8 cellular contexts compared by ENCODE assay signal in the genomic region with DNA sequence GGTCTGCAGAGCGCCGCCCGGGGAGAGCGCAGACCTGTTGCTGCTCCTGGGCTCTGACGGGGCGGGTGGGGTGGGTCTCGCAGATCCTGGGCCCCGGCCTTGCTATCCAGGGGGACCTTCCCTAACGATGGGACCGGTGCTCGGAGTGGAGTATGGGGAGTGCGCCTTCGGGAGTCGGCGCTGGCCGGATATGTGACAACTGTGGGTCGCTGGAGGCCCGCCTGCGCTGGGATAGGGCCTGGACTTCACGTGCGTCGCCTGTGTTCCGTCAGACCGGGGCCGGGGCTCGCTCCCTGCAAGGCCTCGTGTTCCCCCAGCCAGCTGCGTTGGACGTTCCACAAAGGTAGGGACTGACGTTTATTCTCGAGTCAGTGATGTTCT. TPM values are rescaled to one million over a fixed set of nuclear protein-coding genes. Genes with fewer than 3 reads are reported as not detected.
DNase-seq lines count a peak whose midpoint lies in the region; TF ChIP-seq lines count a peak whose summit lies in the region.

No MANE protein-coding gene starts in this region.

- peak overlapping the region; percentile 70 for H3K4me3 ChIP-seq in osteoblast (ENCODE audit: insufficient read depth, low read length)

- peaks cover 4% of the 10 kb centered on the region for H3K4me1 ChIP-seq in osteoblast (ENCODE audit: insufficient read depth, low read length)

- H3K27ac ChIP-seq in osteoblast (ENCODE audit: low read depth, low read length) = no peak overlapping the region

- TF ChIP-seq CTCF in osteoblast (IDR thresholded peaks at IDR 0.05; ENCODE audit: extremely low read depth, low read depth, low read length) = no peak

- peaks cover 31% of the 10 kb centered on the region for H3K79me2 ChIP-seq in osteoblast (ENCODE audit: insufficient read depth, low read length)

- H3K4me2 ChIP-seq in osteoblast (ENCODE audit: insufficient read depth, low read length) = peak overlapping the region; percentile 63

- no peaks in the 10 kb centered on the region for H4K20me1 ChIP-seq in osteoblast (ENCODE audit: insufficient read depth, low read length)

- H2AFZ ChIP-seq in osteoblast (ENCODE audit: low read length) = peak overlapping the region; percentile 57

- H3K9me3 ChIP-seq in osteoblast (ENCODE audit: low read depth, low read length) = no peaks in the 10 kb centered on the region

- no peaks in the 10 kb centered on the region for H3K27me3 ChIP-seq in osteoblast (ENCODE audit: insufficient read depth, low read length)

- DNase-seq in EH (ENCODE audit: low read depth) = peak; percentile 53
- DNase-seq in HT1080 (ENCODE audit: low read depth) = peak; percentile 14
- peak; percentile 59 for DNase-seq in activated CD8-positive, alpha-beta memory T cell treated with anti-CD3 and anti-CD28 coated beads, Interleukin-2, amount 50 U/mL, for 48 hours
- peak; percentile 20 for DNase-seq in glomerular visceral epithelial cell (ENCODE audit: extremely low spot score)
- DNase-seq in osteoblast (ENCODE audit: insufficient read length, low spot score, missing footprints) = peak; percentile 75
- no peak for DNase-seq in HT-29 (ENCODE audit: low spot score)
- no peak for DNase-seq in Kasumi-1 (lab: John Stamatoyannopoulos, UW)
- no peak for DNase-seq in GM19238 (ENCODE audit: insufficient read length, low spot score)

- H3K36me3 ChIP-seq in osteoblast (ENCODE audit: insufficient read depth, low read length) = no peaks in the 10 kb centered on the region

RNA-seq across cellular contexts. Expression of a gene that starts 1.2 kb away (rescaled TPM):
- 33.5 and 37.9 TPM in 2 replicates for total RNA-seq in HT1080 (2014; rRNA removed; shearing (Covaris generic))
- 26.9 and 38.6 TPM in 2 replicates for polyA plus RNA-seq in HT1080 (2015; cell fraction: cytosol; rRNA removed)
- polyA plus RNA-seq in HT1080 (2015; cell fraction: nucleus; rRNA removed) = 20.6 and 27.3 TPM in 2 replicates
- 15.2 and 16.2 TPM in 2 replicates for total RNA-seq in osteoblast
- total RNA-seq in HT-29 (2014; rRNA removed; shearing (Covaris generic)) = 10.4 and 14.1 TPM in 2 replicates

Comparison
In these comparisons a context has a peak if more than half of its experiments do, and no peak if none do; other contexts are left out.
1. DNase-seq: peak in EH (single experiment), HT1080 (single experiment), activated CD8-positive, alpha-beta memory T cell treated with anti-CD3 and anti-CD28 coated beads, Interleukin-2, amount 50 U/mL, for 48 hours (single experiment), glomerular visceral epithelial cell (single experiment) and osteoblast (single experiment); none in HT-29 (single experiment), Kasumi-1 (0 of 2) and GM19238 (single experiment).